In the genomic region with DNA sequence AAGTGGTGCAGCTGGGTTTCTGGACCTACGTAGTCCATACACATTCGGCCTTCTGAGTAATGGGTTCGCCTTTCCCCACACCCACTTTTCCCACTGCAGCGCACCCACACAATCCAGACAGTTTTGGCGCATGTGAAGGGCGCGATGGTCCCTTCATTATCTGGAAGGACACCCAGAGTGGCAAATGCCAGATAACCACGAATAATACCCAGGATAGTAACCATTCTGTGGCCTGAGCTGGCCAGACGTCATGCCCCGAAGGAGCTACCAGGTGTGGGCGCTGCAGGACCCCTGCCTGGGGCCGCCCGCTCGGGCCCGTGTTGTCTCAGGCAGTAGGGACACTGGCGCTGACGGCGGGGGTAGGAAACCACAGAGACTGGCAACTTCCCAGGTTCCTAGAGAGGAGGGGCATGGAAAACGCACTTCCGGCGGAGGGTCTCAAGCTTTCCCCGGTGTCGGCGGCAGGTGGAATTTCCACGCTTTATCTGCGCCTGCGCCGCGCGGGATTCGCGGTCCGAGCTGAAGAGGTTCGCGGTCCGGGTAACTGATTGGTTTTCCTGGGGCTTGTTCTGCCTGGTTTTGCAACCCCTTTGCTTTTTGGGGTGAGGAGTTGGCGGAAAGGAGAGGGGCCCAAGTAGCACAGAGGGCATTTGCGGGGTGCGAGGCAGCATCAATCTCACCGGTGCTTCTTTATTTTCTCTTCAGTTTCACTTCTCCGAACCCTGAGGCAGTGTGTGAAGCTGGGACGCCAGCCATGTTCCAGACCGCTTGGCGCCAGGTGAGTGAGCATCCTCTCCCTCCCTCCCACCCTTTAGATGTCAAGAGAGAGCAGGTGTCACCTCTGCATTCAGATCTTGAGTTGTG, we compare ENCODE assay signal across 1 cellular context.
TF ChIP-seq lines count a peak whose summit lies in the region.

A gene (plus strand): TSS at position 441 of the 864 bp plus-strand sequence. CDS start 314 bp downstream, at position 755.

TF ChIP-seq in HEK293, 187 proteins besides CTCF, POLR2A, EP300 and RAD21 (continued from another document and continues in another):
- TF ChIP-seq KLF9 (tag by site-specific recombination; IDR thresholded peaks at IDR 0.05; ENCODE audit: low read depth) = no peak
- TF ChIP-seq ZNF701 (tag by site-specific recombination; IDR thresholded peaks at IDR 0.05) = no peak
- TF ChIP-seq, protein P1, sequence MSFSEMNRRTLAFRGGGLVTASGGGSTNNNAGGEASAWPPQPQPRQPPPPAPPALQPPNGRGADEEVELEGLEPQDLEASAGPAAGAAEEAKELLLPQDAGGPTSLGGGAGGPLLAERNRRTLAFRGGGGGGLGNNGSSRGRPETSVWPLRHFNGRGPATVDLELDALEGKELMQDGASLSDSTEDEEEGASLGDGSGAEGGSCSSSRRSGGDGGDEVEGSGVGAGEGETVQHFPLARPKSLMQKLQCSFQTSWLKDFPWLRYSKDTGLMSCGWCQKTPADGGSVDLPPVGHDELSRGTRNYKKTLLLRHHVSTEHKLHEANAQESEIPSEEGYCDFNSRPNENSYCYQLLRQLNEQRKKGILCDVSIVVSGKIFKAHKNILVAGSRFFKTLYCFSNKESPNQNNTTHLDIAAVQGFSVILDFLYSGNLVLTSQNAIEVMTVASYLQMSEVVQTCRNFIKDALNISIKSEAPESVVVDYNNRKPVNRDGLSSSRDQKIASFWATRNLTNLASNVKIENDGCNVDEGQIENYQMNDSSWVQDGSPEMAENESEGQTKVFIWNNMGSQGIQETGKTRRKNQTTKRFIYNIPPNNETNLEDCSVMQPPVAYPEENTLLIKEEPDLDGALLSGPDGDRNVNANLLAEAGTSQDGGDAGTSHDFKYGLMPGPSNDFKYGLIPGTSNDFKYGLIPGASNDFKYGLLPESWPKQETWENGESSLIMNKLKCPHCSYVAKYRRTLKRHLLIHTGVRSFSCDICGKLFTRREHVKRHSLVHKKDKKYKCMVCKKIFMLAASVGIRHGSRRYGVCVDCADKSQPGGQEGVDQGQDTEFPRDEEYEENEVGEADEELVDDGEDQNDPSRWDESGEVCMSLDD (tag by site-specific recombination; IDR thresholded peaks at IDR 0.05) = no peak
- TF ChIP-seq, protein P2, sequence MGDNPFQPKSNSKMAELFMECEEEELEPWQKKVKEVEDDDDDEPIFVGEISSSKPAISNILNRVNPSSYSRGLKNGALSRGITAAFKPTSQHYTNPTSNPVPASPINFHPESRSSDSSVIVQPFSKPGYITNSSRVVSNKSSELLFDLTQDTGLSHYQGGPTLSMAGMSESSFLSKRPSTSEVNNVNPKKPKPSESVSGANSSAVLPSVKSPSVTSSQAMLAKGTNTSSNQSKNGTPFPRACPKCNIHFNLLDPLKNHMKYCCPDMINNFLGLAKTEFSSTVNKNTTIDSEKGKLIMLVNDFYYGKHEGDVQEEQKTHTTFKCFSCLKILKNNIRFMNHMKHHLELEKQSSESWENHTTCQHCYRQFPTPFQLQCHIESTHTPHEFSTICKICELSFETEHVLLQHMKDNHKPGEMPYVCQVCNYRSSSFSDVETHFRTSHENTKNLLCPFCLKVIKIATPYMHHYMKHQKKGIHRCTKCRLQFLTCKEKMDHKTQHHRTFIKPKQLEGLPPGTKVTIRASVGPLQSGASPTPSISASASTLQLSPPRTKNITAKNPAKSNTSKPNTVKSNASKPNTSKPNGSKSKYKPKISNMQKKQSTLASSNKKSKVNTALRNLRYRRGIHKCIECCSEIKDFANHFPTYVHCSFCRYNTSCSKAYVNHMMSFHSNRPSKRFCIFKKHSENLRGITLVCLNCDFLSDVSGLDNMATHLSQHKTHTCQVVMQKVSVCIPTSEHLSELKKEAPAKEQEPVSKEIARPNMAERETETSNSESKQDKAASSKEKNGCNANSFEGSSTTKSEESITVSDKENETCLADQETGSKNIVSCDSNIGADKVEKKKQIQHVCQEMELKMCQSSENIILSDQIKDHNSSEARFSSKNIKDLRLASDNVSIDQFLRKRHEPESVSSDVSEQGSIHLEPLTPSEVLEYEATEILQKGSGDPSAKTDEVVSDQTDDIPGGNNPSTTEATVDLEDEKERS (tag by site-specific recombination; IDR thresholded peaks at IDR 0.05) = no peak
- peak; percentile 99 for TF ChIP-seq ZNF37A (tag by site-specific recombination; IDR thresholded peaks at IDR 0.05)
- no peak for TF ChIP-seq ZNF292 (tag by site-specific recombination; IDR thresholded peaks at IDR 0.05; ENCODE audit: borderline replicate concordance, low read depth)
- no peak for TF ChIP-seq ZNF549 (tag by site-specific recombination; IDR thresholded peaks at IDR 0.05)
- TF ChIP-seq, protein P3, sequence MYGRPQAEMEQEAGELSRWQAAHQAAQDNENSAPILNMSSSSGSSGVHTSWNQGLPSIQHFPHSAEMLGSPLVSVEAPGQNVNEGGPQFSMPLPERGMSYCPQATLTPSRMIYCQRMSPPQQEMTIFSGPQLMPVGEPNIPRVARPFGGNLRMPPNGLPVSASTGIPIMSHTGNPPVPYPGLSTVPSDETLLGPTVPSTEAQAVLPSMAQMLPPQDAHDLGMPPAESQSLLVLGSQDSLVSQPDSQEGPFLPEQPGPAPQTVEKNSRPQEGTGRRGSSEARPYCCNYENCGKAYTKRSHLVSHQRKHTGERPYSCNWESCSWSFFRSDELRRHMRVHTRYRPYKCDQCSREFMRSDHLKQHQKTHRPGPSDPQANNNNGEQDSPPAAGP (tag by site-specific recombination; IDR thresholded peaks at IDR 0.05) = no peak
- TF ChIP-seq ZNF10 (tag by site-specific recombination; IDR thresholded peaks at IDR 0.05) = no peak
- TF ChIP-seq ZNF335 (tag by site-specific recombination; conservative IDR thresholded peaks at IDR 0.05) = peak; percentile 62
- no peak for TF ChIP-seq YY2 (tag by site-specific recombination; IDR thresholded peaks at IDR 0.05)
- TF ChIP-seq ZNF350 (tag by site-specific recombination; IDR thresholded peaks at IDR 0.05) = no peak
- TF ChIP-seq ZNF211 (tag by site-specific recombination; IDR thresholded peaks at IDR 0.05; ENCODE audit: low read depth) = no peak
- TF ChIP-seq SP3 (tag by site-specific recombination; IDR thresholded peaks at IDR 0.05) = no peak
- peak; percentile 55 for TF ChIP-seq ZXDB (tag by site-specific recombination; IDR thresholded peaks at IDR 0.05)
- no peak for TF ChIP-seq FEZF1 (tag by site-specific recombination; IDR thresholded peaks at IDR 0.05)
- no peak for TF ChIP-seq ZNF146 (tag by site-specific recombination; IDR thresholded peaks at IDR 0.05)
- TF ChIP-seq, protein P4, sequence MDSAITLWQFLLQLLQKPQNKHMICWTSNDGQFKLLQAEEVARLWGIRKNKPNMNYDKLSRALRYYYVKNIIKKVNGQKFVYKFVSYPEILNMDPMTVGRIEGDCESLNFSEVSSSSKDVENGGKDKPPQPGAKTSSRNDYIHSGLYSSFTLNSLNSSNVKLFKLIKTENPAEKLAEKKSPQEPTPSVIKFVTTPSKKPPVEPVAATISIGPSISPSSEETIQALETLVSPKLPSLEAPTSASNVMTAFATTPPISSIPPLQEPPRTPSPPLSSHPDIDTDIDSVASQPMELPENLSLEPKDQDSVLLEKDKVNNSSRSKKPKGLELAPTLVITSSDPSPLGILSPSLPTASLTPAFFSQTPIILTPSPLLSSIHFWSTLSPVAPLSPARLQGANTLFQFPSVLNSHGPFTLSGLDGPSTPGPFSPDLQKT (IDR thresholded peaks at IDR 0.05; ENCODE audit: borderline replicate concordance, low read depth, low read length) = no peak
- TF ChIP-seq ZNF777 (tag by site-specific recombination; IDR thresholded peaks at IDR 0.05; ENCODE audit: borderline replicate concordance) = no peak
- TF ChIP-seq ZNF266 (tag by site-specific recombination; IDR thresholded peaks at IDR 0.05; ENCODE audit: low read depth) = no peak
- TF ChIP-seq, protein P5, sequence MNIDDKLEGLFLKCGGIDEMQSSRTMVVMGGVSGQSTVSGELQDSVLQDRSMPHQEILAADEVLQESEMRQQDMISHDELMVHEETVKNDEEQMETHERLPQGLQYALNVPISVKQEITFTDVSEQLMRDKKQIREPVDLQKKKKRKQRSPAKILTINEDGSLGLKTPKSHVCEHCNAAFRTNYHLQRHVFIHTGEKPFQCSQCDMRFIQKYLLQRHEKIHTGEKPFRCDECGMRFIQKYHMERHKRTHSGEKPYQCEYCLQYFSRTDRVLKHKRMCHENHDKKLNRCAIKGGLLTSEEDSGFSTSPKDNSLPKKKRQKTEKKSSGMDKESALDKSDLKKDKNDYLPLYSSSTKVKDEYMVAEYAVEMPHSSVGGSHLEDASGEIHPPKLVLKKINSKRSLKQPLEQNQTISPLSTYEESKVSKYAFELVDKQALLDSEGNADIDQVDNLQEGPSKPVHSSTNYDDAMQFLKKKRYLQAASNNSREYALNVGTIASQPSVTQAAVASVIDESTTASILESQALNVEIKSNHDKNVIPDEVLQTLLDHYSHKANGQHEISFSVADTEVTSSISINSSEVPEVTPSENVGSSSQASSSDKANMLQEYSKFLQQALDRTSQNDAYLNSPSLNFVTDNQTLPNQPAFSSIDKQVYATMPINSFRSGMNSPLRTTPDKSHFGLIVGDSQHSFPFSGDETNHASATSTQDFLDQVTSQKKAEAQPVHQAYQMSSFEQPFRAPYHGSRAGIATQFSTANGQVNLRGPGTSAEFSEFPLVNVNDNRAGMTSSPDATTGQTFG (tag by site-specific recombination; IDR thresholded peaks at IDR 0.05; ENCODE audit: borderline replicate concordance) = no peak
- TF ChIP-seq SETDB1 (IDR thresholded peaks at IDR 0.05; ENCODE audit: insufficient read length, low read length) = no peak
- no peak for TF ChIP-seq BCL11B (tag by site-specific recombination; IDR thresholded peaks at IDR 0.05; ENCODE audit: low read depth)
- peak; percentile 58 for TF ChIP-seq ZIC2 (tag by site-specific recombination; IDR thresholded peaks at IDR 0.05)
- TF ChIP-seq ZNF19 (tag by site-specific recombination; IDR thresholded peaks at IDR 0.05; ENCODE audit: low read depth) = no peak
- TF ChIP-seq, protein P6, sequence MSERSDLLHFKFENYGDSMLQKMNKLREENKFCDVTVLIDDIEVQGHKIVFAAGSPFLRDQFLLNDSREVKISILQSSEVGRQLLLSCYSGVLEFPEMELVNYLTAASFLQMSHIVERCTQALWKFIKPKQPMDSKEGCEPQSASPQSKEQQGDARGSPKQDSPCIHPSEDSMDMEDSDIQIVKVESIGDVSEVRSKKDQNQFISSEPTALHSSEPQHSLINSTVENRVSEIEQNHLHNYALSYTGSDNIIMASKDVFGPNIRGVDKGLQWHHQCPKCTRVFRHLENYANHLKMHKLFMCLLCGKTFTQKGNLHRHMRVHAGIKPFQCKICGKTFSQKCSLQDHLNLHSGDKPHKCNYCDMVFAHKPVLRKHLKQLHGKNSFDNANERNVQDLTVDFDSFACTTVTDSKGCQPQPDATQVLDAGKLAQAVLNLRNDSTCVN (tag by site-specific recombination; optimal IDR thresholded peaks at IDR 0.05) = no peak
- TF ChIP-seq KLF16 (tag by site-specific recombination; IDR thresholded peaks at IDR 0.05) = no peak
- TF ChIP-seq, protein P7, sequence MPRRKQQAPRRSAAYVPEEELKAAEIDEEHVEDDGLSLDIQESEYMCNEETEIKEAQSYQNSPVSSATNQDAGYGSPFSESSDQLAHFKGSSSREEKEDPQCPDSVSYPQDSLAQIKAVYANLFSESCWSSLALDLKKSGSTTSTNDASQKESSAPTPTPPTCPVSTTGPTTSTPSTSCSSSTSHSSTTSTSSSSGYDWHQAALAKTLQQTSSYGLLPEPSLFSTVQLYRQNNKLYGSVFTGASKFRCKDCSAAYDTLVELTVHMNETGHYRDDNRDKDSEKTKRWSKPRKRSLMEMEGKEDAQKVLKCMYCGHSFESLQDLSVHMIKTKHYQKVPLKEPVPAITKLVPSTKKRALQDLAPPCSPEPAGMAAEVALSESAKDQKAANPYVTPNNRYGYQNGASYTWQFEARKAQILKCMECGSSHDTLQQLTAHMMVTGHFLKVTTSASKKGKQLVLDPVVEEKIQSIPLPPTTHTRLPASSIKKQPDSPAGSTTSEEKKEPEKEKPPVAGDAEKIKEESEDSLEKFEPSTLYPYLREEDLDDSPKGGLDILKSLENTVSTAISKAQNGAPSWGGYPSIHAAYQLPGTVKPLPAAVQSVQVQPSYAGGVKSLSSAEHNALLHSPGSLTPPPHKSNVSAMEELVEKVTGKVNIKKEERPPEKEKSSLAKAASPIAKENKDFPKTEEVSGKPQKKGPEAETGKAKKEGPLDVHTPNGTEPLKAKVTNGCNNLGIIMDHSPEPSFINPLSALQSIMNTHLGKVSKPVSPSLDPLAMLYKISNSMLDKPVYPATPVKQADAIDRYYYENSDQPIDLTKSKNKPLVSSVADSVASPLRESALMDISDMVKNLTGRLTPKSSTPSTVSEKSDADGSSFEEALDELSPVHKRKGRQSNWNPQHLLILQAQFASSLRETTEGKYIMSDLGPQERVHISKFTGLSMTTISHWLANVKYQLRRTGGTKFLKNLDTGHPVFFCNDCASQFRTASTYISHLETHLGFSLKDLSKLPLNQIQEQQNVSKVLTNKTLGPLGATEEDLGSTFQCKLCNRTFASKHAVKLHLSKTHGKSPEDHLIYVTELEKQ (tag by site-specific recombination; IDR thresholded peaks at IDR 0.05; ENCODE audit: borderline replicate concordance) = no peak
- TF ChIP-seq ZNF76 (tag by site-specific recombination; IDR thresholded peaks at IDR 0.05; ENCODE audit: borderline replicate concordance, low read depth) = no peak; the same call in 1 of the 2 replicates
- TF ChIP-seq, protein P8, sequence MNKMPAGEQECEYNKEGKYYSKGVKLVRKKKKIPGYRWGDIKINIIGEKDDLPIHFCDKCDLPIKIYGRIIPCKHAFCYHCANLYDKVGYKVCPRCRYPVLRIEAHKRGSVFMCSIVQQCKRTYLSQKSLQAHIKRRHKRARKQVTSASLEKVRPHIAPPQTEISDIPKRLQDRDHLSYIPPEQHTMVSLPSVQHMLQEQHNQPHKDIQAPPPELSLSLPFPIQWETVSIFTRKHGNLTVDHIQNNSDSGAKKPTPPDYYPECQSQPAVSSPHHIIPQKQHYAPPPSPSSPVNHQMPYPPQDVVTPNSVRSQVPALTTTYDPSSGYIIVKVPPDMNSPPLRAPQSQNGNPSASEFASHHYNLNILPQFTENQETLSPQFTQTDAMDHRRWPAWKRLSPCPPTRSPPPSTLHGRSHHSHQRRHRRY (tag by site-specific recombination; IDR thresholded peaks at IDR 0.05) = no peak
- TF ChIP-seq ZNF426 (tag by site-specific recombination; IDR thresholded peaks at IDR 0.05) = no peak
- TF ChIP-seq GLI2 (tag by site-specific recombination; IDR thresholded peaks at IDR 0.05; ENCODE audit: borderline replicate concordance, low read depth) = no peak
- TF ChIP-seq SP2 (tag by site-specific recombination; IDR thresholded peaks at IDR 0.05) = peak; percentile 65
- TF ChIP-seq, protein P9, sequence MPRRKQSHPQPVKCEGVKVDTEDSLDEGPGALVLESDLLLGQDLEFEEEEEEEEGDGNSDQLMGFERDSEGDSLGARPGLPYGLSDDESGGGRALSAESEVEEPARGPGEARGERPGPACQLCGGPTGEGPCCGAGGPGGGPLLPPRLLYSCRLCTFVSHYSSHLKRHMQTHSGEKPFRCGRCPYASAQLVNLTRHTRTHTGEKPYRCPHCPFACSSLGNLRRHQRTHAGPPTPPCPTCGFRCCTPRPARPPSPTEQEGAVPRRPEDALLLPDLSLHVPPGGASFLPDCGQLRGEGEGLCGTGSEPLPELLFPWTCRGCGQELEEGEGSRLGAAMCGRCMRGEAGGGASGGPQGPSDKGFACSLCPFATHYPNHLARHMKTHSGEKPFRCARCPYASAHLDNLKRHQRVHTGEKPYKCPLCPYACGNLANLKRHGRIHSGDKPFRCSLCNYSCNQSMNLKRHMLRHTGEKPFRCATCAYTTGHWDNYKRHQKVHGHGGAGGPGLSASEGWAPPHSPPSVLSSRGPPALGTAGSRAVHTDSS (tag by site-specific recombination; IDR thresholded peaks at IDR 0.05) = no peak
- TF ChIP-seq EGR2 (tag by site-specific recombination; IDR thresholded peaks at IDR 0.05; ENCODE audit: low read depth) = peak; percentile 33; the same call in 1 of the 2 replicates
- no peak for TF ChIP-seq ZNF140 (tag by site-specific recombination; IDR thresholded peaks at IDR 0.05)
- TF ChIP-seq ZSCAN16 (tag by site-specific recombination; IDR thresholded peaks at IDR 0.05) = no peak
